In the genomic region with DNA sequence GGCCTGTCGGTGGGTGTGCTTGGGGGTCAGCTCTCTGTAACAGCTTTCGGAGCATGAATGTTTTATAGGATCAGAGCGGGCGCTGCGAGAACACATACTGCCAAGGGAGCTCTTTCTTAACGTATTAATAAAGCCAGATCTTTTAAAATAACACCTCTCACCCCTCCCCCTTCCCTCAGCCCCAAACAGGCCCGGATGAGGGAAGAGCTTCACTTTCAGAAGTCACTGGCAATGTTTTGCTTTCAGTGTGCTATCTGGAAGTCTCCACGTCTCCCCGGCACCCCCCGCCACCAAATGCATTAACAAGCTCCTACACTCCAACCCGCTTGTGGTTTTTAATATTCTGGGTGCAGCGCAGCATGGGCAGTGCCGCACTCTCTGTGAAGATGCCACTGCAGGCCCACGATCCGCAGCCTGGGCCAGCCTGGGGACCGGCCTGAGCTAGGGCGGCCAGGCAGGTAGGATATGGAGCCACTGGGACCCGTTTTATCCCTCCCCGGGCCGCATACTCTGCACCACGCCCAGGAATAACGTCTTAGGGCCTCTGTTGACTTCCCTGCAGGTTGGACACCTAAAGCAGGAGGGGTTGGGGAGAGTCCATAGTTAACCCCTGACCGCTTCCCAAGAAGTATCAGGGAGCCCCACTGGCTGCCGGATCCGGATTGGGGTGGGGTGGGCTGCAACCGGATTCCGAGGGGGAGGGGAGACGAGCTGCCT, we compare ENCODE assay signal across 13 cellular contexts. TPM values are rescaled to one million over a fixed set of nuclear protein-coding genes. Genes with fewer than 3 reads are reported as not detected.
DNase-seq lines count a peak whose midpoint lies in the region; ATAC-seq, FAIRE-seq and TF ChIP-seq lines count a peak whose summit lies in the region.
"Had no signal": no experiment of that assay in that cellular context is flagged by ENCODE, and none has a peak within 500 bp of the region (broad histone marks: within the 10 kb centered on the region; RNA-seq: fewer than 3 reads in every experiment).

No MANE protein-coding gene starts in this region.

- intact Hi-C loops in activated CD8-positive, alpha-beta T cell treated with anti-CD3 and anti-CD28 coated beads for 36 hours (cut with micrococcal nuclease) = no loop called here

- peaks cover 60% of the 10 kb centered on the region for H3K27me3 Mint-ChIP-seq in activated CD8-positive, alpha-beta T cell treated with anti-CD3 and anti-CD28 coated beads, Interleukin-2, amount 10 ng/mL, durations not matched to agents 7 days and 5 days (ENCODE audit: low read depth)
- peaks cover 63% of the 10 kb centered on the region for H3K27me3 Mint-ChIP-seq in activated CD8-positive, alpha-beta T cell treated with anti-CD3 and anti-CD28 coated beads for 36 hours
- H3K27me3 Mint-ChIP-seq in astrocyte (ENCODE audit: low read depth, unreplicated experiment) = peaks cover 61% of the 10 kb centered on the region
- peaks cover 9 to 52% (median 32%) of the 10 kb centered on the region in 3 donors for H3K27me3 Mint-ChIP-seq in immature natural killer cell (ENCODE audit: low read depth in 3 of 3)

- H3K9ac ChIP-seq in astrocyte (ENCODE audit: low read length) = peak overlapping the region; percentile 50
- no peak overlapping the region for H3K9ac ChIP-seq in stomach smooth muscle (ENCODE audit: low read length in 2 of 2)

- H3K27me3 ChIP-seq in astrocyte (ENCODE audit: insufficient read depth, low read length) (no peaks in the 10 kb centered on the region), stomach smooth muscle (ENCODE audit: control insufficient read depth in 1 of 2, insufficient read depth in 2 of 2, low read length in 2 of 2) (peaks cover 0 to 6% of the 10 kb centered on the region in 2 donors)

- DNase-seq in activated CD8-positive, alpha-beta T cell treated with anti-CD3 and anti-CD28 coated beads, Interleukin-2, amount 10 ng/mL, durations not matched to agents 7 days and 5 days = no peak
- no peak for DNase-seq in activated CD8-positive, alpha-beta T cell treated with anti-CD3 and anti-CD28 coated beads for 36 hours
- DNase-seq in astrocyte (ENCODE audit: low read depth) (no peak), immature natural killer cell (no peak), DMS153 treated with DMSO at 0.1 percent for 48 hours (lab: John Stamatoyannopoulos, UW; ENCODE audit: unreplicated experiment) (no peak), omental fat pad (ENCODE audit: low spot score) (no peak), NCI-H2171 treated with DMSO at 0.1 percent for 48 hours (lab: John Stamatoyannopoulos, UW) (no peak)
- DNase-seq: activated T-cell treated with anti-CD3 and anti-CD28 coated beads, Interleukin-2, amount 50 U/mL, for 1 hour; amniotic stem cell; foreskin melanocyte; NCI-H226 had no signal

- H3K4me1 ChIP-seq in astrocyte (ENCODE audit: insufficient read depth, low read length) (peaks cover 52% of the 10 kb centered on the region), stomach smooth muscle (ENCODE audit: control insufficient read depth, insufficient read depth, low read length) (peaks cover 5% of the 10 kb centered on the region)

- peaks cover 51% of the 10 kb centered on the region for H3K79me2 ChIP-seq in astrocyte (ENCODE audit: insufficient read depth, low read length)

- peaks cover 20% of the 10 kb centered on the region for H4K20me1 ChIP-seq in astrocyte (ENCODE audit: insufficient read depth, low read length)

- H3K4me3 Mint-ChIP-seq in activated CD8-positive, alpha-beta T cell treated with anti-CD3 and anti-CD28 coated beads, Interleukin-2, amount 10 ng/mL, durations not matched to agents 7 days and 5 days = peak overlapping the region; percentile 4
- no peak overlapping the region for H3K4me3 Mint-ChIP-seq in activated CD8-positive, alpha-beta T cell treated with anti-CD3 and anti-CD28 coated beads for 36 hours
- H3K4me3 Mint-ChIP-seq in astrocyte (ENCODE audit: unreplicated experiment) = no peak overlapping the region
- peak overlapping the region in 3 of 5 donors; percentile 33 to 61 (median 44) for H3K4me3 Mint-ChIP-seq in immature natural killer cell

- H3K4me3 ChIP-seq in astrocyte (ENCODE audit: insufficient read depth, low read depth, low read length) (no peak overlapping the region), stomach smooth muscle (ENCODE audit: low read length in 2 of 2) (no peak overlapping the region)
- H3K4me3 ChIP-seq: SK-N-MC had no signal

- peaks cover 13% of the 10 kb centered on the region for H3K36me3 Mint-ChIP-seq in activated CD8-positive, alpha-beta T cell treated with anti-CD3 and anti-CD28 coated beads, Interleukin-2, amount 10 ng/mL, durations not matched to agents 7 days and 5 days (ENCODE audit: low read depth)
- peaks cover 5% of the 10 kb centered on the region for H3K36me3 Mint-ChIP-seq in activated CD8-positive, alpha-beta T cell treated with anti-CD3 and anti-CD28 coated beads for 36 hours (ENCODE audit: low read depth)
- peaks cover 12% of the 10 kb centered on the region for H3K36me3 Mint-ChIP-seq in astrocyte (ENCODE audit: low read depth, unreplicated experiment)
- H3K36me3 Mint-ChIP-seq in immature natural killer cell = peaks cover 0 to 2% (median 0%) of the 10 kb centered on the region in 3 donors

- H3K27ac ChIP-seq in astrocyte (ENCODE audit: low read depth, low read length) = peak overlapping the region; percentile 37
- H3K27ac ChIP-seq in stomach smooth muscle (ENCODE audit: low read length) = peak overlapping the region; percentile 37
- H3K27ac ChIP-seq: SK-N-MC had no signal

- no peak overlapping the region for H3K27ac Mint-ChIP-seq in activated CD8-positive, alpha-beta T cell treated with anti-CD3 and anti-CD28 coated beads, Interleukin-2, amount 10 ng/mL, durations not matched to agents 7 days and 5 days
- no peak overlapping the region for H3K27ac Mint-ChIP-seq in activated CD8-positive, alpha-beta T cell treated with anti-CD3 and anti-CD28 coated beads for 36 hours
- H3K27ac Mint-ChIP-seq in astrocyte (ENCODE audit: unreplicated experiment) = no peak overlapping the region
- peak overlapping the region in 1 of 6 donors; percentile 50 for H3K27ac Mint-ChIP-seq in immature natural killer cell

- no peak for FAIRE-seq in astrocyte (lab: Jason Lieb, UNC)

- H2AFZ ChIP-seq in astrocyte (ENCODE audit: low read depth, low read length) = no peak overlapping the region

- H3K9me3 ChIP-seq in astrocyte (ENCODE audit: insufficient read depth, low read depth, low read length) (no peaks in the 10 kb centered on the region), stomach smooth muscle (ENCODE audit: control insufficient read depth in 2 of 2, low read length in 2 of 2) (no peaks in the 10 kb centered on the region)

- H3K4me1 Mint-ChIP-seq in activated CD8-positive, alpha-beta T cell treated with anti-CD3 and anti-CD28 coated beads, Interleukin-2, amount 10 ng/mL, durations not matched to agents 7 days and 5 days (ENCODE audit: low read depth) = peaks cover 4% of the 10 kb centered on the region
- H3K4me1 Mint-ChIP-seq in activated CD8-positive, alpha-beta T cell treated with anti-CD3 and anti-CD28 coated beads for 36 hours (ENCODE audit: low read depth) = peaks cover 10% of the 10 kb centered on the region
- H3K4me1 Mint-ChIP-seq in astrocyte (ENCODE audit: low read depth, unreplicated experiment) (no peaks in the 10 kb centered on the region), immature natural killer cell (peaks cover 5 to 14% of the 10 kb centered on the region in 2 donors)

- H3K4me2 ChIP-seq in astrocyte (ENCODE audit: low read length) = peak overlapping the region; percentile 59

- ATAC-seq in activated CD8-positive, alpha-beta T cell treated with anti-CD3 and anti-CD28 coated beads, Interleukin-2, amount 10 ng/mL, durations not matched to agents 7 days and 5 days = no peak
- no peak for ATAC-seq in activated CD8-positive, alpha-beta T cell treated with anti-CD3 and anti-CD28 coated beads for 36 hours
- no peak for ATAC-seq in omental fat pad (ENCODE audit: low FRiP score)

- POLR2A ChIA-PET in activated CD8-positive, alpha-beta T cell treated with anti-CD3 and anti-CD28 coated beads, Interleukin-2, amount 10 ng/mL, durations not matched to agents 7 days and 5 days (lab: Charles Lee) = no interaction called here
- POLR2A ChIA-PET in activated CD8-positive, alpha-beta T cell treated with anti-CD3 and anti-CD28 coated beads for 36 hours (lab: Charles Lee) = interaction anchor here (1.0 kb wide), 1 partner anchor 297 kb away, joined by 3 read pairs; no protein-coding TSS in a partner anchor

- H3K36me3 ChIP-seq in astrocyte (ENCODE audit: insufficient read depth, low read length) (peaks cover 14% of the 10 kb centered on the region), stomach smooth muscle (ENCODE audit: control insufficient read depth in 2 of 2, insufficient read depth in 2 of 2, low read length in 2 of 2) (peaks cover 8 to 18% of the 10 kb centered on the region in 2 donors)

- H3K9me3 Mint-ChIP-seq in activated CD8-positive, alpha-beta T cell treated with anti-CD3 and anti-CD28 coated beads, Interleukin-2, amount 10 ng/mL, durations not matched to agents 7 days and 5 days (ENCODE audit: insufficient read depth) = peaks cover 5% of the 10 kb centered on the region
- peaks cover 4% of the 10 kb centered on the region for H3K9me3 Mint-ChIP-seq in activated CD8-positive, alpha-beta T cell treated with anti-CD3 and anti-CD28 coated beads for 36 hours
- H3K9me3 Mint-ChIP-seq in astrocyte (ENCODE audit: unreplicated experiment) (peaks cover 31% of the 10 kb centered on the region), immature natural killer cell (peaks cover 0 to 5% (median 0%) of the 10 kb centered on the region in 6 donors)

- TF ChIP-seq CTCF in activated CD8-positive, alpha-beta T cell treated with anti-CD3 and anti-CD28 coated beads for 36 hours (IDR thresholded peaks at IDR 0.05) = no peak
- TF ChIP-seq CTCF in astrocyte (IDR thresholded peaks at IDR 0.05; ENCODE audit: insufficient read depth, low read depth, low read length) (no peak), omental fat pad (IDR thresholded peaks at IDR 0.05) (no peak)

- CTCF ChIA-PET in activated CD8-positive, alpha-beta T cell treated with anti-CD3 and anti-CD28 coated beads, Interleukin-2, amount 10 ng/mL, durations not matched to agents 7 days and 5 days (lab: Charles Lee) = interaction anchor here (1.1 to 1.2 kb wide), 2 partner anchors 10 to 206 kb away, joined by 3 to 6 read pairs; no protein-coding TSS in a partner anchor
- CTCF ChIA-PET in activated CD8-positive, alpha-beta T cell treated with anti-CD3 and anti-CD28 coated beads for 36 hours (lab: Charles Lee) = interaction anchor here (1.0 to 1.5 kb wide), 5 partner anchors 9 to 205 kb away, joined by 3 to 9 read pairs (median 4); no protein-coding TSS in a partner anchor

RNA-seq across cellular contexts. Expression of a gene that starts 12.6 kb away (rescaled TPM):
- not detected for total RNA-seq in activated CD8-positive, alpha-beta T cell treated with anti-CD3 and anti-CD28 coated beads, Interleukin-2, amount 10 ng/mL, durations not matched to agents 7 days and 5 days
- total RNA-seq in activated CD8-positive, alpha-beta T cell treated with anti-CD3 and anti-CD28 coated beads for 36 hours = not detected
- total RNA-seq in astrocyte (4.3 and 5.1 TPM in 2 replicates), omental fat pad (100 to 1,000 TPM in 1 of 4 donors, 10 to 100 TPM in 3; 15.6 to 117 (median 68.3) TPM)
- not detected for polyA plus RNA-seq in immature natural killer cell

RNA-seq across cellular contexts. Expression of a gene that starts 14.6 kb away (rescaled TPM):
- total RNA-seq in activated CD8-positive, alpha-beta T cell treated with anti-CD3 and anti-CD28 coated beads, Interleukin-2, amount 10 ng/mL, durations not matched to agents 7 days and 5 days = not detected
- not detected for total RNA-seq in activated CD8-positive, alpha-beta T cell treated with anti-CD3 and anti-CD28 coated beads for 36 hours
- 6.9 and 7.3 TPM in 2 replicates for total RNA-seq in astrocyte
- not detected for polyA plus RNA-seq in immature natural killer cell
- total RNA-seq in omental fat pad = 10 to 100 TPM; 17.3 to 31.0 (median 22.9) TPM

Comparison
In these comparisons a context has a peak if more than half of its experiments do, and no peak if none do; other contexts are left out.
1. H3K4me3 Mint-ChIP-seq: peak in activated CD8-positive, alpha-beta T cell treated with anti-CD3 and anti-CD28 coated beads, Interleukin-2, amount 10 ng/mL, durations not matched to agents 7 days and 5 days (single experiment) and immature natural killer cell (3 of 5); none in activated CD8-positive, alpha-beta T cell treated with anti-CD3 and anti-CD28 coated beads for 36 hours (single experiment) and astrocyte (single experiment).